Comparison of ENCODE assay signal across 1 cellular context in genomic region chr2:230812041-230812440, GRCh38.
TF ChIP-seq lines count a peak whose summit lies in the region.

No MANE protein-coding gene starts in this region.

TF ChIP-seq in IMR-90, 13 proteins besides CTCF, POLR2A, EP300 and RAD21:
- TF ChIP-seq ELK1 (IDR thresholded peaks at IDR 0.05; ENCODE audit: borderline replicate concordance, low read depth, low read length) (no peak), NFE2L2 (IDR thresholded peaks at IDR 0.05; ENCODE audit: low read depth, low read length) (no peak), MAFK (IDR thresholded peaks at IDR 0.05; ENCODE audit: low read depth, low read length) (no peak), USF2 (IDR thresholded peaks at IDR 0.05; ENCODE audit: low read depth, low read length) (no peak), FOS (IDR thresholded peaks at IDR 0.05; ENCODE audit: low read depth, low read length) (no peak), CHD1 (IDR thresholded peaks at IDR 0.05; ENCODE audit: low read depth, low read length) (no peak), BHLHE40 (IDR thresholded peaks at IDR 0.05; ENCODE audit: low read depth, low read length) (no peak)
